Comparison of ENCODE assay signal across 1 cellular context in the genomic region with DNA sequence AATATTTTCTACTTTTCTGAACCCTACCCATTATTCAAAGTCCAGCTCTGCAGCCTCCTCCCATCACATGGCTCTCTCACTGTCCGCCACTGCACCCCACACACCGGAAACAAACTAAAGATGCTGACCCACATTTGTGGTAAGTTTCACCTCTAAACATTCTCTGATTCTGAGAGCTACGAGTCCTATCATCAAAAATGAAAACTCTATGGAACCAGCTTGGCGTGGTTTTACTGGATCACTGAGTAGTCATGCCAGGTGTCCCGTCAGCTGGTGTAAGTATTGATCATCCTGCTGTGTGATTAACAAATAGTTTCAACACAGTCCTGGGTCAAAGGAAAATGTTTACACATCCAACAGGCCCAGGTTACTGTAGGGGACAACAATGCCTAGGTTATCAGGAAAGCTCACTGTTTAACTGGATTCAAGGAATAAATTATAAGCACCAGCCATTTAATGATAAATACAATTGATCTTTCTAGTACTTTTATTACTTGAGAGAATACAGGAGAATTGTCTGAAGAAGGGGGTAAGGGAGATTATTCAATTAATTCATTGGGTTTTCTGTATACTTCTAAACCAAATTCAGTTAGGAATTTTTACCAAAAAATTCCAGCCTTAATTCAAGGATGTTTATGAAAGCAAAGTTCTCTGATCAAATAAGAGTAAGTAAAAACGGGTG.
A peak's percentile ranks its signal among the peaks of the same experiment; 100 is the strongest.
TF ChIP-seq lines count a peak whose summit lies in the region.

No MANE protein-coding gene starts in this region.

TF ChIP-seq in HepG2, 621 proteins besides CTCF, POLR2A, EP300 and RAD21 (continued from another document and continues in another):
- TF ChIP-seq, protein P1, sequence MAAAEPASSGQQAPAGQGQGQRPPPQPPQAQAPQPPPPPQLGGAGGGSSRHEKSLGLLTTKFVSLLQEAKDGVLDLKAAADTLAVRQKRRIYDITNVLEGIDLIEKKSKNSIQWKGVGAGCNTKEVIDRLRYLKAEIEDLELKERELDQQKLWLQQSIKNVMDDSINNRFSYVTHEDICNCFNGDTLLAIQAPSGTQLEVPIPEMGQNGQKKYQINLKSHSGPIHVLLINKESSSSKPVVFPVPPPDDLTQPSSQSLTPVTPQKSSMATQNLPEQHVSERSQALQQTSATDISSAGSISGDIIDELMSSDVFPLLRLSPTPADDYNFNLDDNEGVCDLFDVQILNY (CRISPR knock-in tag; conservative IDR thresholded peaks at IDR 0.05): no peak
- TF ChIP-seq IRX3 (CRISPR knock-in tag; IDR thresholded peaks at IDR 0.05; ENCODE audit: borderline replicate concordance, low read depth) (no peak), ZNF335 (CRISPR knock-in tag; IDR thresholded peaks at IDR 0.05) (0 out of 2 replicates have a peak, but pooled peaks have one; percentile 22), ZNF232 (CRISPR knock-in tag; IDR thresholded peaks at IDR 0.05; ENCODE audit: borderline replicate concordance) (peak; percentile 73), ISL2 (CRISPR knock-in tag; IDR thresholded peaks at IDR 0.05) (peak; percentile 87), LCORL (IDR thresholded peaks at IDR 0.05) (no peak), LCORL (CRISPR knock-in tag; IDR thresholded peaks at IDR 0.05) (peak; percentile 71), NBN (conservative IDR thresholded peaks at IDR 0.05) (no peak), ZNF776 (CRISPR knock-in tag; IDR thresholded peaks at IDR 0.05) (no peak), RNF2 (conservative IDR thresholded peaks at IDR 0.05; ENCODE audit: low read depth) (no peak), JUND (CRISPR knock-in tag; IDR thresholded peaks at IDR 0.05) (0 out of 2 replicates have a peak, but pooled peaks have one; percentile 41), ZNF577 (CRISPR knock-in tag; IDR thresholded peaks at IDR 0.05; ENCODE audit: borderline replicate concordance, low read depth) (no peak), ZNF747 (CRISPR knock-in tag; IDR thresholded peaks at IDR 0.05; ENCODE audit: borderline replicate concordance) (0 out of 2 replicates have a peak, but pooled peaks have one; percentile 12), ZNF44 (CRISPR knock-in tag; IDR thresholded peaks at IDR 0.05) (no peak), ZNF674 (CRISPR knock-in tag; IDR thresholded peaks at IDR 0.05; ENCODE audit: low read depth) (no peak), HOXA9 (CRISPR knock-in tag; IDR thresholded peaks at IDR 0.05; ENCODE audit: borderline replicate concordance) (no peak), ZNF350 (CRISPR knock-in tag; IDR thresholded peaks at IDR 0.05; ENCODE audit: borderline replicate concordance, low read depth) (no peak), RBAK (CRISPR knock-in tag; IDR thresholded peaks at IDR 0.05) (no peak), STAT5B (CRISPR knock-in tag; IDR thresholded peaks at IDR 0.05) (no peak), NFYB (CRISPR knock-in tag; IDR thresholded peaks at IDR 0.05) (peak; percentile 34; the same call in 1 of the 2 replicates), CCAR2 (optimal IDR thresholded peaks at IDR 0.05; ENCODE audit: low read depth, low read length) (no peak), ZFP36L2 (CRISPR knock-in tag; IDR thresholded peaks at IDR 0.05) (no peak), SYNCRIP (IDR thresholded peaks at IDR 0.05; ENCODE audit: insufficient read depth, low read depth, low read length) (no peak), KLF15 (CRISPR knock-in tag; IDR thresholded peaks at IDR 0.05; ENCODE audit: borderline replicate concordance) (no peak), GTF2F1 (IDR thresholded peaks at IDR 0.05; ENCODE audit: low read length) (no peak), STAG1 (CRISPR knock-in tag; IDR thresholded peaks at IDR 0.05) (peak; percentile 16; the same call in 1 of the 2 replicates), NPAS2 (CRISPR knock-in tag; IDR thresholded peaks at IDR 0.05; ENCODE audit: borderline replicate concordance) (no peak), CC2D1A (CRISPR knock-in tag; IDR thresholded peaks at IDR 0.05) (no peak), ZNF317 (CRISPR knock-in tag; IDR thresholded peaks at IDR 0.05) (no peak; the same call in 1 of the 2 replicates), ZBTB3 (CRISPR knock-in tag; IDR thresholded peaks at IDR 0.05; ENCODE audit: borderline replicate concordance, low read depth) (peak; percentile 93; the same call in 1 of the 2 replicates), ZBTB21 (CRISPR knock-in tag; IDR thresholded peaks at IDR 0.05) (no peak), ZNF264 (CRISPR knock-in tag; IDR thresholded peaks at IDR 0.05) (peak; percentile 84; the same call in 1 of the 2 replicates)
- TF ChIP-seq, protein P2, sequence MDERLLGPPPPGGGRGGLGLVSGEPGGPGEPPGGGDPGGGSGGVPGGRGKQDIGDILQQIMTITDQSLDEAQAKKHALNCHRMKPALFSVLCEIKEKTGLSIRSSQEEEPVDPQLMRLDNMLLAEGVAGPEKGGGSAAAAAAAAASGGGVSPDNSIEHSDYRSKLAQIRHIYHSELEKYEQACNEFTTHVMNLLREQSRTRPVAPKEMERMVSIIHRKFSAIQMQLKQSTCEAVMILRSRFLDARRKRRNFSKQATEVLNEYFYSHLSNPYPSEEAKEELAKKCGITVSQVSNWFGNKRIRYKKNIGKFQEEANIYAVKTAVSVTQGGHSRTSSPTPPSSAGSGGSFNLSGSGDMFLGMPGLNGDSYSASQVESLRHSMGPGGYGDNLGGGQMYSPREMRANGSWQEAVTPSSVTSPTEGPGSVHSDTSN (CRISPR knock-in tag; IDR thresholded peaks at IDR 0.05): no peak
- TF ChIP-seq, protein P3, sequence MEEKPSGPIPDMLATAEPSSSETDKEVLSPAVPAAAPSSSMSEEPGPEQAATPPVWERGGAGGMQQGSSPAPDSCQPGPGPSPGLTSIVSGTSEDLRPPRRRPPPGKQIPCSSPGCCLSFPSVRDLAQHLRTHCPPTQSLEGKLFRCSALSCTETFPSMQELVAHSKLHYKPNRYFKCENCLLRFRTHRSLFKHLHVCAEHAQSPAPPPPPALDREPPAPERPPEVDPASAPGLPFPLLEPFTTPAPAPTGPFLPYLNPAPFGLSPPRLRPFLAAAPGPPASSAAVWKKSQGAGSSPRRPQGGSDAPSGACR (CRISPR knock-in tag; IDR thresholded peaks at IDR 0.05): peak; percentile 53
- TF ChIP-seq, protein P4, sequence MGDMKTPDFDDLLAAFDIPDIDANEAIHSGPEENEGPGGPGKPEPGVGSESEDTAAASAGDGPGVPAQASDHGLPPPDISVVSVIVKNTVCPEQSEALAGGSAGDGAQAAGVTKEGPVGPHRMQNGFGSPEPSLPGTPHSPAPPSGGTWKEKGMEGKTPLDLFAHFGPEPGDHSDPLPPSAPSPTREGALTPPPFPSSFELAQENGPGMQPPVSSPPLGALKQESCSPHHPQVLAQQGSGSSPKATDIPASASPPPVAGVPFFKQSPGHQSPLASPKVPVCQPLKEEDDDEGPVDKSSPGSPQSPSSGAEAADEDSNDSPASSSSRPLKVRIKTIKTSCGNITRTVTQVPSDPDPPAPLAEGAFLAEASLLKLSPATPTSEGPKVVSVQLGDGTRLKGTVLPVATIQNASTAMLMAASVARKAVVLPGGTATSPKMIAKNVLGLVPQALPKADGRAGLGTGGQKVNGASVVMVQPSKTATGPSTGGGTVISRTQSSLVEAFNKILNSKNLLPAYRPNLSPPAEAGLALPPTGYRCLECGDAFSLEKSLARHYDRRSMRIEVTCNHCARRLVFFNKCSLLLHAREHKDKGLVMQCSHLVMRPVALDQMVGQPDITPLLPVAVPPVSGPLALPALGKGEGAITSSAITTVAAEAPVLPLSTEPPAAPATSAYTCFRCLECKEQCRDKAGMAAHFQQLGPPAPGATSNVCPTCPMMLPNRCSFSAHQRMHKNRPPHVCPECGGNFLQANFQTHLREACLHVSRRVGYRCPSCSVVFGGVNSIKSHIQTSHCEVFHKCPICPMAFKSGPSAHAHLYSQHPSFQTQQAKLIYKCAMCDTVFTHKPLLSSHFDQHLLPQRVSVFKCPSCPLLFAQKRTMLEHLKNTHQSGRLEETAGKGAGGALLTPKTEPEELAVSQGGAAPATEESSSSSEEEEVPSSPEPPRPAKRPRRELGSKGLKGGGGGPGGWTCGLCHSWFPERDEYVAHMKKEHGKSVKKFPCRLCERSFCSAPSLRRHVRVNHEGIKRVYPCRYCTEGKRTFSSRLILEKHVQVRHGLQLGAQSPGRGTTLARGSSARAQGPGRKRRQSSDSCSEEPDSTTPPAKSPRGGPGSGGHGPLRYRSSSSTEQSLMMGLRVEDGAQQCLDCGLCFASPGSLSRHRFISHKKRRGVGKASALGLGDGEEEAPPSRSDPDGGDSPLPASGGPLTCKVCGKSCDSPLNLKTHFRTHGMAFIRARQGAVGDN (CRISPR knock-in tag; IDR thresholded peaks at IDR 0.05): no peak
- TF ChIP-seq, protein P5, sequence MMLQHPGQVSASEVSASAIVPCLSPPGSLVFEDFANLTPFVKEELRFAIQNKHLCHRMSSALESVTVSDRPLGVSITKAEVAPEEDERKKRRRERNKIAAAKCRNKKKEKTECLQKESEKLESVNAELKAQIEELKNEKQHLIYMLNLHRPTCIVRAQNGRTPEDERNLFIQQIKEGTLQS (CRISPR knock-in tag; IDR thresholded peaks at IDR 0.05): peak; percentile 28; the same call in 1 of the 2 replicates
- TF ChIP-seq, protein P6, sequence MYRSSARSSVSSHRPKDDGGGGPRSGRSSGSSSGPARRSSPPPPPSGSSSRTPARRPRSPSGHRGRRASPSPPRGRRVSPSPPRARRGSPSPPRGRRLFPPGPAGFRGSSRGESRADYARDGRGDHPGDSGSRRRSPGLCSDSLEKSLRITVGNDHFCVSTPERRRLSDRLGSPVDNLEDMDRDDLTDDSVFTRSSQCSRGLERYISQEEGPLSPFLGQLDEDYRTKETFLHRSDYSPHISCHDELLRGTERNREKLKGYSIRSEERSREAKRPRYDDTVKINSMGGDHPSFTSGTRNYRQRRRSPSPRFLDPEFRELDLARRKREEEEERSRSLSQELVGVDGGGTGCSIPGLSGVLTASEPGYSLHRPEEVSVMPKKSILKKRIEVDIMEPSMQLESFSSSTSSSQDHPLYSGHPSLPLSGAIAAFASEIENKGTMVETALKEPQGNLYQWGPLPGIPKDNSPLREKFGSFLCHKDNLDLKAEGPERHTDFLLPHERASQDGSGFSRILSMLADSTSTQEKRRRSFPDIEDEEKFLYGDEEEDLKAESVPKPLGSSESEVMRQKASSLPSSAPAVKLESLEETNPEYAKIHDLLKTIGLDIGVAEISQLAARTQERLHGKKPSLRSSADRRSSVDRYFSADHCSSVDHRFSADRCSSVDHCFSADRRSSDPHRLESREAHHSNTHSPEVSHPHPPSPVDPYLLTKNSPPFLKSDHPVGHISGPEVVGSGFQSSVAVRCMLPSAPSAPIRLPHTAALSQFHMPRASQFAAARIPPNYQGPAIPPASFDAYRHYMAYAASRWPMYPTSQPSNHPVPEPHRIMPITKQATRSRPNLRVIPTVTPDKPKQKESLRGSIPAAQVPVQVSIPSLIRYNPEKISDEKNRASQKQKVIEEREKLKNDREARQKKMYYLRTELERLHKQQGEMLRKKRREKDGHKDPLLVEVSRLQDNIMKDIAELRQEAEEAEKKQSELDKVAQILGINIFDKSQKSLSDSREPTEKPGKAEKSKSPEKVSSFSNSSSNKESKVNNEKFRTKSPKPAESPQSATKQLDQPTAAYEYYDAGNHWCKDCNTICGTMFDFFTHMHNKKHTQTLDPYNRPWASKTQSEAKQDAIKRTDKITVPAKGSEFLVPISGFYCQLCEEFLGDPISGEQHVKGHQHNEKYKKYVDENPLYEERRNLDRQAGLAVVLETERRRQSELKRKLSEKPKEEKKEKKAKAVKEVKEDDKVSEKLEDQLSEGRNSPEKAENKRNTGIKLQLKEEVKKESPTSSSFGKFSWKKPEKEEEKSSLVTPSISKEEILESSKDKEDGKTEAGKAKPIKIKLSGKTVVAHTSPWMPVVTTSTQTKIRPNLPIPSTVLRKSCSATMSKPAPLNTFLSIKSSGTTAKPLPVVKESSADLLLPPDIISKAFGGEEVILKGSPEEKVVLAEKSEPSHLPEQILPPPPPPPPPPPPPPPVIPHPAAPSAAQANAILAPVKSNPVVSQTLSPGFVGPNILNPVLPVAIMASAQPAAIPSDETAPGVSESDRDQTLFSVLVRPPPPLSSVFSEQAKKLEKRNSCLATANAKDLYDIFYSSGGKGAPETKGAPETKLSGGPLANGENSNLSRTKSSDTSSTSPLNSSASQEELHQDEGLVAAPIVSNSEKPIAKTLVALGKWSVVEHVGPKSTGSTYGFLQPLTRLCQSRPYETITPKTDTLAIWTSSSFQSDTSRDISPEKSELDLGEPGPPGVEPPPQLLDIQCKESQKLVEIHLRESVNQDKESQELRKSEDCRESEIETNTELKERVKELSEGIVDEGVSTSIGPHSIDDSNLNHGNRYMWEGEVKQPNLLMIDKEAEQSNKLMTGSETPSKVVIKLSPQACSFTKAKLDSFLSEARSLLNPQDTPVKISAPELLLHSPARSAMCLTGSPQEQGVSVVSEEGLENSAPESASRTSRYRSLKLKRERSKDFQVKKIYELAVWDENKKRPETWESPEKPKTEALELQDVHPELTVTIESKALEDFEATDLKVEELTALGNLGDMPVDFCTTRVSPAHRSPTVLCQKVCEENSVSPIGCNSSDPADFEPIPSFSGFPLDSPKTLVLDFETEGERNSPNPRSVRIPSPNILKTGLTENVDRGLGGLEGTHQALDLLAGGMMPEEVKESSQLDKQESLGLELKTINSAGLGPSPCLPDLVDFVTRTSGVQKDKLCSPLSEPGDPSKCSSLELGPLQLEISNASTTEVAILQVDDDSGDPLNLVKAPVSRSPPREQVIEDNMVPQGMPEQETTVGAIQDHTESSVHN (CRISPR knock-in tag; IDR thresholded peaks at IDR 0.05): no peak
- TF ChIP-seq, protein P7, sequence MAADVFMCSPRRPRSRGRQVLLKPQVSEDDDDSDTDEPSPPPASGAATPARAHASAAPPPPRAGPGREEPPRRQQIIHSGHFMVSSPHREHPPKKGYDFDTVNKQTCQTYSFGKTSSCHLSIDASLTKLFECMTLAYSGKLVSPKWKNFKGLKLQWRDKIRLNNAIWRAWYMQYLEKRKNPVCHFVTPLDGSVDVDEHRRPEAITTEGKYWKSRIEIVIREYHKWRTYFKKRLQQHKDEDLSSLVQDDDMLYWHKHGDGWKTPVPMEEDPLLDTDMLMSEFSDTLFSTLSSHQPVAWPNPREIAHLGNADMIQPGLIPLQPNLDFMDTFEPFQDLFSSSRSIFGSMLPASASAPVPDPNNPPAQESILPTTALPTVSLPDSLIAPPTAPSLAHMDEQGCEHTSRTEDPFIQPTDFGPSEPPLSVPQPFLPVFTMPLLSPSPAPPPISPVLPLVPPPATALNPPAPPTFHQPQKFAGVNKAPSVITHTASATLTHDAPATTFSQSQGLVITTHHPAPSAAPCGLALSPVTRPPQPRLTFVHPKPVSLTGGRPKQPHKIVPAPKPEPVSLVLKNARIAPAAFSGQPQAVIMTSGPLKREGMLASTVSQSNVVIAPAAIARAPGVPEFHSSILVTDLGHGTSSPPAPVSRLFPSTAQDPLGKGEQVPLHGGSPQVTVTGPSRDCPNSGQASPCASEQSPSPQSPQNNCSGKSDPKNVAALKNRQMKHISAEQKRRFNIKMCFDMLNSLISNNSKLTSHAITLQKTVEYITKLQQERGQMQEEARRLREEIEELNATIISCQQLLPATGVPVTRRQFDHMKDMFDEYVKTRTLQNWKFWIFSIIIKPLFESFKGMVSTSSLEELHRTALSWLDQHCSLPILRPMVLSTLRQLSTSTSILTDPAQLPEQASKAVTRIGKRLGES (CRISPR knock-in tag; IDR thresholded peaks at IDR 0.05; ENCODE audit: borderline replicate concordance): no peak
- TF ChIP-seq, protein P8, sequence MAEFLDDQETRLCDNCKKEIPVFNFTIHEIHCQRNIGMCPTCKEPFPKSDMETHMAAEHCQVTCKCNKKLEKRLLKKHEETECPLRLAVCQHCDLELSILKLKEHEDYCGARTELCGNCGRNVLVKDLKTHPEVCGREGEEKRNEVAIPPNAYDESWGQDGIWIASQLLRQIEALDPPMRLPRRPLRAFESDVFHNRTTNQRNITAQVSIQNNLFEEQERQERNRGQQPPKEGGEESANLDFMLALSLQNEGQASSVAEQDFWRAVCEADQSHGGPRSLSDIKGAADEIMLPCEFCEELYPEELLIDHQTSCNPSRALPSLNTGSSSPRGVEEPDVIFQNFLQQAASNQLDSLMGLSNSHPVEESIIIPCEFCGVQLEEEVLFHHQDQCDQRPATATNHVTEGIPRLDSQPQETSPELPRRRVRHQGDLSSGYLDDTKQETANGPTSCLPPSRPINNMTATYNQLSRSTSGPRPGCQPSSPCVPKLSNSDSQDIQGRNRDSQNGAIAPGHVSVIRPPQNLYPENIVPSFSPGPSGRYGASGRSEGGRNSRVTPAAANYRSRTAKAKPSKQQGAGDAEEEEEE (CRISPR knock-in tag; IDR thresholded peaks at IDR 0.05; ENCODE audit: borderline replicate concordance): no peak
